1 cellular context compared by ENCODE assay signal in genomic region chr1:168637350-168637991, GRCh38.
TF ChIP-seq lines count a peak whose summit lies in the region.

No MANE protein-coding gene starts in this region.

TF ChIP-seq in GM23338, 12 proteins besides CTCF, POLR2A, EP300 and RAD21 (continued from another document):
- no peak for TF ChIP-seq REST (IDR thresholded peaks at IDR 0.05; ENCODE audit: unreplicated experiment)
- no peak for TF ChIP-seq ETS1 (IDR thresholded peaks at IDR 0.05)
- TF ChIP-seq STAT1 (IDR thresholded peaks at IDR 0.05; ENCODE audit: unreplicated experiment) = no peak
- TF ChIP-seq ZNF331 (CRISPR knock-in tag; IDR thresholded peaks at IDR 0.05; ENCODE audit: low read depth) = no peak
- TF ChIP-seq ZNF114 (CRISPR knock-in tag; IDR thresholded peaks at IDR 0.05) = no peak
- TF ChIP-seq CREB1 (CRISPR knock-in tag; IDR thresholded peaks at IDR 0.05; ENCODE audit: low read depth) = no peak
- TF ChIP-seq NANOG (IDR thresholded peaks at IDR 0.05; ENCODE audit: borderline replicate concordance) = no peak
